ENCODE assay signal across 12 cellular contexts in the genomic region with DNA sequence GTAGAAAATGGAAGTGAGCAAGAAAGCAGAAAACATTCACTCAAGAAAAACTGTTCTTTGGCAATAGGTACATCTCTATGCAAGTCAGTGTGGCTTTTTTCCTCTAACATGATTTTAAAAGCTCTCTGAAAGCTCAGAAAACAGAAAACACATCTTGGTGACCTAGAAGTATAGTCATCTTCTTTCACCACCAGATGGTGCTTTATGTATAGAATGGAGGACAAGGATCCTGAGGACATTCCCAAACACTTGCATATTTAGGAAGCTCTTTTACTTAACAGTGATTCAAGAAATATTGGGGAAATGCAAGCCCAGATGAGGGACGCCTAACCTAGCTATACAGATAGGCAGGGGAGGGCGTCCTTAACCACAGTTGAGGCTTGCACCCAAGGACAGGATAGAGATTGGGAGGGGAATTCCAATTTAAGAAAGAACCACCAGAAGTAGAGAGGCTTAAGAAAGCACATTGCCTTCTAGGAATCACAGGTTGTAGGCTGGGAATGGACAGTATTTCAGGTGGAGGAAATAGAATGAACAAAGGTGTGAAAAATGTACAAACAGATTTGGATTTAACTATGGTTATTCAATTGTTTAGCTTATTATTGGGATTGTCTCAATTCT. TPM values are rescaled to one million over a fixed set of nuclear protein-coding genes. Genes with fewer than 3 reads are reported as not detected.
DNase-seq lines count a peak whose midpoint lies in the region; ATAC-seq and TF ChIP-seq lines count a peak whose summit lies in the region.
"Had no signal": no experiment of that assay in that cellular context is flagged by ENCODE, and none has a peak within 500 bp of the region (broad histone marks: within the 10 kb centered on the region; RNA-seq: fewer than 3 reads in every experiment).

No MANE protein-coding gene starts in this region.

- H3K36me3 ChIP-seq in CD8-positive, alpha-beta T cell (ENCODE audit: insufficient read depth, low read length) = no peaks in the 10 kb centered on the region
- no peaks in the 10 kb centered on the region for H3K36me3 ChIP-seq in left ventricle myocardium inferior

- H3K4me3 Mint-ChIP-seq in chondrocyte (ENCODE audit: unreplicated experiment) (no peak overlapping the region), neural crest cell (no peak overlapping the region)
- H3K4me3 Mint-ChIP-seq in CD8-positive, alpha-beta T cell = no peak overlapping the region
- H3K4me3 Mint-ChIP-seq: dendritic cell treated with granulocyte-macrophage colony-stimulating factor and Interleukin-4, amounts not matched to agents 40 ng/mL and 50 ng/mL, for 4 days had no signal

- H3K9me3 Mint-ChIP-seq in chondrocyte (ENCODE audit: low read depth) (peaks cover 12% of the 10 kb centered on the region), neural crest cell (peaks cover 15% of the 10 kb centered on the region)
- H3K9me3 Mint-ChIP-seq in CD8-positive, alpha-beta T cell = peaks cover 10% of the 10 kb centered on the region
- H3K9me3 Mint-ChIP-seq: dendritic cell treated with granulocyte-macrophage colony-stimulating factor and Interleukin-4, amounts not matched to agents 40 ng/mL and 50 ng/mL, for 4 days had no signal

- H3K27ac ChIP-seq in CD8-positive, alpha-beta T cell (ENCODE audit: low read depth, low read length) = no peak overlapping the region
- no peak overlapping the region for H3K27ac ChIP-seq in left ventricle myocardium inferior (replicated peaks)

- H3K27me3 ChIP-seq in CD8-positive, alpha-beta T cell (ENCODE audit: insufficient read depth, low read length) = no peaks in the 10 kb centered on the region
- H3K27me3 ChIP-seq in left ventricle myocardium inferior (ENCODE audit: low read depth) = no peaks in the 10 kb centered on the region

- intact Hi-C loops in CD8-positive, alpha-beta T cell (cut with DNase I, micrococcal nuclease) = no loop called here
- intact Hi-C loops in left ventricle myocardium inferior (cut with micrococcal nuclease) = no loop called here

- no peak overlapping the region for H3K27ac Mint-ChIP-seq in chondrocyte (ENCODE audit: unreplicated experiment)
- H3K27ac Mint-ChIP-seq in neural crest cell (ENCODE audit: unreplicated experiment) = no peak overlapping the region
- no peak overlapping the region for H3K27ac Mint-ChIP-seq in CD8-positive, alpha-beta T cell
- H3K27ac Mint-ChIP-seq: dendritic cell treated with granulocyte-macrophage colony-stimulating factor and Interleukin-4, amounts not matched to agents 40 ng/mL and 50 ng/mL, for 4 days had no signal

- no peaks in the 10 kb centered on the region for H3K4me1 ChIP-seq in CD8-positive, alpha-beta T cell (ENCODE audit: insufficient read depth, low read length)
- no peaks in the 10 kb centered on the region for H3K4me1 ChIP-seq in left ventricle myocardium inferior

- CTCF ChIA-PET in CD8-positive, alpha-beta T cell (lab: Charles Lee) = no interaction called here

- H3K36me3 Mint-ChIP-seq in chondrocyte (ENCODE audit: low read depth) (peaks cover 4% of the 10 kb centered on the region), neural crest cell (ENCODE audit: low read depth) (no peaks in the 10 kb centered on the region)
- H3K36me3 Mint-ChIP-seq in CD8-positive, alpha-beta T cell = no peaks in the 10 kb centered on the region

- ATAC-seq in CD8-positive, alpha-beta T cell = no peak
- ATAC-seq in HG03354 (IDR thresholded peaks at IDR 0.05; ENCODE audit: poor library complexity, severe bottlenecking, unreplicated experiment) = no peak
- ATAC-seq: mucosa of descending colon had no signal

- no peak overlapping the region for H3K4me3 ChIP-seq in CD8-positive, alpha-beta T cell (ENCODE audit: low read depth, low read length)
- no peak overlapping the region for H3K4me3 ChIP-seq in left ventricle myocardium inferior
- H3K4me3 ChIP-seq: mucosa of descending colon had no signal

- POLR2A ChIA-PET in CD8-positive, alpha-beta T cell (lab: Charles Lee) = no interaction called here

- peak; percentile 83 for TF ChIP-seq CTCF in chondrocyte (IDR thresholded peaks at IDR 0.05)
- peak; percentile 49 for TF ChIP-seq CTCF in neural crest cell (conservative IDR thresholded peaks at IDR 0.05)
- TF ChIP-seq CTCF in CD8-positive, alpha-beta T cell (IDR thresholded peaks at IDR 0.05) = no peak
- no peak for TF ChIP-seq CTCF in left ventricle myocardium inferior (IDR thresholded peaks at IDR 0.05; ENCODE audit: borderline replicate concordance)

- peaks cover 3% of the 10 kb centered on the region for H3K4me1 Mint-ChIP-seq in chondrocyte (ENCODE audit: low read depth)
- peaks cover 3% of the 10 kb centered on the region for H3K4me1 Mint-ChIP-seq in neural crest cell
- H3K4me1 Mint-ChIP-seq in CD8-positive, alpha-beta T cell (ENCODE audit: low read depth) = no peaks in the 10 kb centered on the region

- H3K9me3 ChIP-seq in CD8-positive, alpha-beta T cell (ENCODE audit: low read length) = no peaks in the 10 kb centered on the region
- H3K9me3 ChIP-seq in left ventricle myocardium inferior (replicated peaks) = peaks cover 10% of the 10 kb centered on the region

- H3K27me3 Mint-ChIP-seq in chondrocyte (ENCODE audit: low read depth) (no peaks in the 10 kb centered on the region), neural crest cell (ENCODE audit: low read depth) (no peaks in the 10 kb centered on the region)
- H3K27me3 Mint-ChIP-seq in CD8-positive, alpha-beta T cell (ENCODE audit: low read depth) = peaks cover 15% of the 10 kb centered on the region
- H3K27me3 Mint-ChIP-seq: dendritic cell treated with granulocyte-macrophage colony-stimulating factor and Interleukin-4, amounts not matched to agents 40 ng/mL and 50 ng/mL, for 4 days had no signal

- DNase-seq in ELF-1 (ENCODE audit: low read depth, low spot score) = peak; percentile 8
- DNase-seq in LoVo (ENCODE audit: low spot score) = peak; percentile 3
- no peak for DNase-seq in chondrocyte (ENCODE audit: low spot score)
- DNase-seq in neural crest cell (ENCODE audit: low read depth, low spot score) = no peak
- DNase-seq in GM19240 (ENCODE audit: insufficient read length, low spot score) = no peak
- DNase-seq in CD8-positive, alpha-beta T cell = no peak
- no peak for DNase-seq in left ventricle myocardium inferior
- DNase-seq: activated CD4-positive, alpha-beta T cell treated with anti-CD3 and anti-CD28 coated beads for 48 hours; mucosa of descending colon; NCI-H2081 treated with DMSO at 0.1 percent for 48 hours had no signal

RNA-seq across cellular contexts. Expression of a gene that starts 13.8 kb away (rescaled TPM):
- total RNA-seq in chondrocyte (1.7 to 9.6 TPM (median 8.5 TPM) in 3 replicates), neural crest cell (2.1 and 2.8 TPM in 2 replicates), left ventricle myocardium inferior (0.71 TPM)
- total RNA-seq in CD8-positive, alpha-beta T cell = under 1 TPM; 0.22 to 0.44 TPM

RNA-seq across cellular contexts. Expression of a gene that starts 58.8 kb away (rescaled TPM):
- total RNA-seq in chondrocyte = 32.1 to 39.4 TPM (median 34.5 TPM) in 3 replicates
- total RNA-seq in neural crest cell = 52.6 and 56.7 TPM in 2 replicates
- 1 to 10 TPM; 4.9 to 6.9 TPM for total RNA-seq in CD8-positive, alpha-beta T cell
- 48.1 TPM for total RNA-seq in left ventricle myocardium inferior

Comparison
In these comparisons a context has a peak if more than half of its experiments do, and no peak if none do; other contexts are left out.
1. DNase-seq: peak in ELF-1 (single experiment) and LoVo (single experiment); none in chondrocyte (single experiment), neural crest cell (single experiment), GM19240 (single experiment), CD8-positive, alpha-beta T cell (0 of 7) and left ventricle myocardium inferior (single experiment).
2. CTCF ChIP-seq: peak in chondrocyte (single experiment) and neural crest cell (single experiment); none in CD8-positive, alpha-beta T cell (single experiment) and left ventricle myocardium inferior (single experiment).